ENCODE assay signal across 15 cellular contexts in the genomic region with DNA sequence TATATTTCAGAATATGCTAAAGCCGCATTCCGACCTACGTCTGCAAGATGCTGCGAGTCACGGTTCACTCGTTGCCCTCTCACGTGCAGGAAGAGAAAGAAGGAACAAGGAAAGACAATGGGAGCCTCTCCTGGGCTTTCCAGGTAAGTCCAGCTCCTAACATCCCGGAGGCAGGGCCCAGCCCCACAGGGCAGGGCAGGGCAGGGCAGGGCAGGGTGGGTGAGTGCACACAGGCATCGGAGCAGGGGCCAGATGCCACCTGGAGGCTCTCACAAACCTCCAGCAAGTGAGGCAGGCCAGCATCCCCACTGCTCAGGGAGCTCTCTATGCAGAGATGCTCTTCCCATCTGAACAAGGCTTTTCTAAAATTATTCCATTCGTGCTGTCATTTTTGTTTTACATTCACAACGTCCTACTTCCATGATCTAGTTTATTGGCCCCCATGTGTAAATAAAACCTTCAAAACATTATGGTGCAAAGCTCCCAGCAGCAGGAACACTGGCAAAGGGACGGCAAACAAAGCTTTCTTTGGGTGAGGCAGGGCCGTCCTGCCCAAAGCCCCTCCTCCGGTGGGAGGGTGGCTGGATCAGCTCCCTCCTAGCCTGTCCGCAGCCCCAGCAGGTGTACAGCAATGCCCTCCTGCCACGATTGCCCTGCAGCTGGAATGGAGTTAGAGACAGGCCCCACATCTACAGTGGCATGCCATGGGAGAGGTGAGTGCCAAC. TPM values are rescaled to one million over a fixed set of nuclear protein-coding genes. Genes with fewer than 3 reads are reported as not detected.
DNase-seq lines count a peak whose midpoint lies in the region; ATAC-seq and TF ChIP-seq lines count a peak whose summit lies in the region.
"Had no signal": no experiment of that assay in that cellular context is flagged by ENCODE, and none has a peak within 500 bp of the region (broad histone marks: within the 10 kb centered on the region; RNA-seq: fewer than 3 reads in every experiment).

No MANE protein-coding gene starts in this region.

- no peak overlapping the region for H3K4ac ChIP-seq in H9 (ENCODE audit: low read depth, low read length)

- no peaks in the 10 kb centered on the region for H3K27me3 Mint-ChIP-seq in H9 (ENCODE audit: low read depth)

- H2AFZ ChIP-seq in H9 (ENCODE audit: low read length) = no peak overlapping the region

- no peak overlapping the region for H2AK5ac ChIP-seq in H9 (ENCODE audit: insufficient read length, low read length)

- no peaks in the 10 kb centered on the region for H3K27me3 ChIP-seq in H9 (ENCODE audit: insufficient read depth, low read length)
- no peaks in the 10 kb centered on the region for H3K27me3 ChIP-seq in RWPE2 (ENCODE audit: insufficient read depth, poor library complexity, severe bottlenecking)
- H3K27me3 ChIP-seq in skeletal muscle tissue (ENCODE audit: control insufficient read depth in 3 of 3, insufficient read depth in 3 of 3, low read length in 3 of 3) = no peaks in the 10 kb centered on the region
- H3K27me3 ChIP-seq in BE2C = no peaks in the 10 kb centered on the region
- H3K27me3 ChIP-seq: neutrophil had no signal

- H3K36me3 ChIP-seq in RWPE2 (ENCODE audit: low read depth) (peaks cover 26% of the 10 kb centered on the region), skeletal muscle tissue (ENCODE audit: control insufficient read depth in 3 of 3, insufficient read depth in 3 of 3, low read length in 3 of 3) (peaks cover 9 to 18% (median 16%) of the 10 kb centered on the region in 3 donors), BE2C (peaks cover 4% of the 10 kb centered on the region)

- H3K4me1 ChIP-seq in H9 (ENCODE audit: insufficient read depth, low read length) = peaks cover 8% of the 10 kb centered on the region
- H3K4me1 ChIP-seq in RWPE2 (ENCODE audit: insufficient read depth, poor library complexity, severe bottlenecking) = no peaks in the 10 kb centered on the region
- H3K4me1 ChIP-seq in skeletal muscle tissue (ENCODE audit: control insufficient read depth in 3 of 3, insufficient read depth in 3 of 3, low read length in 3 of 3) = peaks cover 36 to 62% (median 58%) of the 10 kb centered on the region in 3 donors
- no peaks in the 10 kb centered on the region for H3K4me1 ChIP-seq in BE2C

- H2BK15ac ChIP-seq in H9 (ENCODE audit: low read depth, low read length) = no peak overlapping the region

- no peak overlapping the region for H4K8ac ChIP-seq in H9 (replicated peaks; ENCODE audit: insufficient read length, low read depth, low read length)

- peaks cover 5% of the 10 kb centered on the region; the same call in 1 of the 2 replicates for H3K79me2 ChIP-seq in H9 (ENCODE audit: insufficient read depth, low read length)

- H3K9ac ChIP-seq in H9 (ENCODE audit: extremely low read depth, insufficient read length, low read length) (no peak overlapping the region), skeletal muscle tissue (ENCODE audit: low read depth in 1 of 3, low read length in 3 of 3) (peak overlapping the region; percentile 0 to 66 (median 57))

- 0 out of 3 replicates have a peak, but pooled peaks have one; percentile 28 for ATAC-seq in RWPE2 (ENCODE audit: low read depth)
- ATAC-seq: activated CD8-positive, alpha-beta T cell treated with anti-CD3 and anti-CD28 coated beads, Interleukin-2, amount 10 ng/mL, durations not matched to agents 7 days and 5 days; right cardiac atrium; SK-N-SH treated with all-trans-retinoic acid at 6 μM for 48 hours had no signal

- H2BK120ac ChIP-seq in H9 (ENCODE audit: low read depth, low read length, poor library complexity, severe bottlenecking) = no peak overlapping the region

- no peak for TF ChIP-seq CTCF in H9 (conservative IDR thresholded peaks at IDR 0.05)
- TF ChIP-seq CTCF in RWPE2 (IDR thresholded peaks at IDR 0.05; ENCODE audit: poor library complexity, severe bottlenecking) = no peak
- TF ChIP-seq CTCF in BE2C (IDR thresholded peaks at IDR 0.05; ENCODE audit: low read depth, low read length) = no peak

- no peak overlapping the region for H3T11ph ChIP-seq in H9 (ENCODE audit: low read length)

- H3K4me1 Mint-ChIP-seq in H9 = peaks cover 45 to 52% of the 10 kb centered on the region in 2 experiments

- no peaks in the 10 kb centered on the region for H4K20me1 ChIP-seq in H9 (ENCODE audit: control insufficient read depth, insufficient read depth, insufficient read length)

- no peak overlapping the region for H3K27ac ChIP-seq in H9 (ENCODE audit: insufficient read length, low read depth, low read length)
- no peak overlapping the region for H3K27ac ChIP-seq in RWPE2 (ENCODE audit: poor library complexity, severe bottlenecking)
- H3K27ac ChIP-seq in skeletal muscle tissue (ENCODE audit: low read depth, low read length) = peak overlapping the region; percentile 55
- H3K27ac ChIP-seq: neutrophil had no signal

- no peak overlapping the region for H3K14ac ChIP-seq in H9 (ENCODE audit: insufficient read depth, low read length)

- no peak overlapping the region for H3K23ac ChIP-seq in H9 (ENCODE audit: insufficient read length, low read depth, low read length)

- no peak for DNase-seq in H9
- no peak for DNase-seq in RWPE2 (ENCODE audit: low spot score)
- peak; percentile 49 for DNase-seq in islet precursor cell
- no peak for DNase-seq in dermis blood vessel endothelial cell
- no peak for DNase-seq in BE2C
- DNase-seq in NCI-H1105 (lab: John Stamatoyannopoulos, UW) = no peak
- DNase-seq: activated CD8-positive, alpha-beta T cell treated with anti-CD3 and anti-CD28 coated beads, Interleukin-2, amount 10 ng/mL, durations not matched to agents 7 days and 5 days; central memory CD4-positive, alpha-beta T cell; GDM1; NCI-H187; OCI-M1; right cardiac atrium had no signal

- H4K5ac ChIP-seq in H9 (ENCODE audit: insufficient read length, low read depth, low read length) = no peak overlapping the region

- H3K4me2 ChIP-seq in H9 (ENCODE audit: insufficient read depth, insufficient read length, low read length) = no peak overlapping the region

- H3K9me3 ChIP-seq in H9 (ENCODE audit: control insufficient read depth, low read depth, low read length) (no peaks in the 10 kb centered on the region), RWPE2 (ENCODE audit: severe bottlenecking) (no peaks in the 10 kb centered on the region), skeletal muscle tissue (ENCODE audit: control insufficient read depth in 3 of 3, low read length in 3 of 3) (no peaks in the 10 kb centered on the region), BE2C (no peaks in the 10 kb centered on the region)
- H3K9me3 ChIP-seq: neutrophil had no signal

- no CpG with 5 or more reads among the region's 16 CpGs for WGBS in H9 (ENCODE audit: extremely low coverage, insufficient read length, low lambda C conversion rate)

- H3K23me2 ChIP-seq in H9 (ENCODE audit: insufficient read length, low read depth, low read length, poor library complexity, severe bottlenecking) = no peaks in the 10 kb centered on the region

- H3K27ac Mint-ChIP-seq in H9 = peak overlapping the region in 2 of 3 experiments; percentile 25 to 69; a peak in 3 of 7 replicates
- H3K27ac Mint-ChIP-seq: activated CD8-positive, alpha-beta T cell treated with anti-CD3 and anti-CD28 coated beads, Interleukin-2, amount 10 ng/mL, durations not matched to agents 7 days and 5 days had no signal

- no peaks in the 10 kb centered on the region for H3K9me3 Mint-ChIP-seq in H9

- H4K91ac ChIP-seq in H9 (ENCODE audit: insufficient read length, low read depth, low read length) = no peak overlapping the region

- no peak overlapping the region for H3K56ac ChIP-seq in H9 (ENCODE audit: insufficient read length, low read depth, low read length)

- no peak overlapping the region for H3K4me3 ChIP-seq in RWPE2 (ENCODE audit: severe bottlenecking)
- peak overlapping the region in 2 of 3 donors; percentile 12 to 29 for H3K4me3 ChIP-seq in skeletal muscle tissue (ENCODE audit: low read length in 3 of 3)
- H3K4me3 ChIP-seq in BE2C (ENCODE audit: low read depth, low read length) = no peak overlapping the region

- no peak overlapping the region for H3K18ac ChIP-seq in H9 (ENCODE audit: insufficient read length, low read depth, low read length)

- H3K4me3 Mint-ChIP-seq in H9 = 0 out of 5 replicates have a peak overlapping the region, but pooled peaks of 1 of the 2 experiments have one; percentile 36
- H3K4me3 Mint-ChIP-seq: activated CD8-positive, alpha-beta T cell treated with anti-CD3 and anti-CD28 coated beads, Interleukin-2, amount 10 ng/mL, durations not matched to agents 7 days and 5 days had no signal

- no peaks in the 10 kb centered on the region for H3K79me1 ChIP-seq in H9 (ENCODE audit: insufficient read depth, low read depth, low read length, poor library complexity, severe bottlenecking)

- peaks cover 12 to 32% (median 20%) of the 10 kb centered on the region in 3 experiments; a peak in 6 of 7 replicates for H3K36me3 Mint-ChIP-seq in H9 (ENCODE audit: insufficient read depth in 1 of 3, low read depth in 3 of 3)

- H2BK20ac ChIP-seq in H9 (ENCODE audit: low read depth, low read length, poor library complexity, severe bottlenecking) = no peak overlapping the region

- H2BK12ac ChIP-seq in H9 (ENCODE audit: insufficient read length, low read depth, low read length) = no peak overlapping the region

- H2BK5ac ChIP-seq in H9 (ENCODE audit: insufficient read length, low read length) = no peak overlapping the region

RNA-seq across cellular contexts. Expression of gene VOPP1, which starts 50.6 kb away (rescaled TPM):
- 55.7 and 56.8 TPM in 2 replicates for total RNA-seq in H9 (2021)
- total RNA-seq in skeletal muscle tissue = 23.5 TPM
- total RNA-seq in dermis blood vessel endothelial cell = 140 and 171 TPM in 2 replicates
- polyA plus RNA-seq in BE2C (2012; ENCODE audit: insufficient read depth, insufficient read length, low read depth) = 38.5 TPM

Comparison
In these comparisons a context has a peak if more than half of its experiments do, and no peak if none do; other contexts are left out.
1. H3K4me3 ChIP-seq: peak in skeletal muscle tissue (2 of 3); none in RWPE2 (single experiment) and BE2C (single experiment).